In genomic region chr5:72114629-72115028, GRCh38 we compare ENCODE assay signal across 20 cellular contexts.
"Had no signal": no experiment of that assay in that cellular context is flagged by ENCODE, and none has a peak within 500 bp of the region (broad histone marks: within the 10 kb centered on the region; RNA-seq: fewer than 3 reads in every experiment).

No MANE protein-coding gene starts in this region.

- H3K9me3 Mint-ChIP-seq: endodermal cell; mesothelial cell of epicardium; natural killer cell treated with Interleukin-12 subunit alpha and Interleukin-12 subunit beta and Interleukin-15 and Interleukin-18, amount 100 ng/mL, for 72 hours; stimulated activated memory B cell treated with anti-CD40 and anti-IgM and Interleukin-4, amounts not matched to agents 10 μg/mL and 1 μg/mL and 100 μg/mL, for 72 hours; stimulated activated naive CD8-positive, alpha-beta T cell treated with anti-CD3 and anti-CD28 coated beads, Interleukin-15, amount 100 ng/mL, for 72 hours had no signal

- H3K4me3 ChIP-seq: colonic mucosa, heart right ventricle, psoas muscle, right lobe of liver, testis, upper lobe of left lung, uterus had no signal

- DNase-seq: cerebellar nuclear complex; colonic mucosa; effector CD4-positive, alpha-beta T cell; endodermal cell; heart right ventricle; hypothalamus; kidney glomerular epithelial cell; psoas muscle; retina; right lobe of liver; stimulated activated CD4-positive, alpha-beta T cell treated with anti-CD3 and anti-CD28 coated beads, Interleukin-4, amount 100 ng/mL, for 24 hours; stimulated activated naive CD8-positive, alpha-beta T cell treated with anti-CD3 and anti-CD28 coated beads, Interleukin-15, amount 100 ng/mL, for 72 hours; testis; upper lobe of left lung; uterus had no signal

- ATAC-seq: esophagus mucosa; natural killer cell treated with Interleukin-12 subunit alpha and Interleukin-12 subunit beta and Interleukin-15 and Interleukin-18, amount 100 ng/mL, for 72 hours; psoas muscle; stimulated activated memory B cell treated with anti-CD40 and anti-IgM and Interleukin-4, amounts not matched to agents 10 μg/mL and 1 μg/mL and 100 μg/mL, for 72 hours; stimulated activated naive CD8-positive, alpha-beta T cell treated with anti-CD3 and anti-CD28 coated beads, Interleukin-15, amount 100 ng/mL, for 72 hours had no signal

- H2AFZ ChIP-seq: parathyroid adenoma had no signal

- H3K4me3 Mint-ChIP-seq: endodermal cell; mesothelial cell of epicardium; natural killer cell treated with Interleukin-12 subunit alpha and Interleukin-12 subunit beta and Interleukin-15 and Interleukin-18, amount 100 ng/mL, for 72 hours; stimulated activated memory B cell treated with anti-CD40 and anti-IgM and Interleukin-4, amounts not matched to agents 10 μg/mL and 1 μg/mL and 100 μg/mL, for 72 hours; stimulated activated naive CD8-positive, alpha-beta T cell treated with anti-CD3 and anti-CD28 coated beads, Interleukin-15, amount 100 ng/mL, for 72 hours had no signal

- H3K9ac ChIP-seq: parathyroid adenoma had no signal

- H3K4me1 Mint-ChIP-seq: stimulated activated memory B cell treated with anti-CD40 and anti-IgM and Interleukin-4, amounts not matched to agents 10 μg/mL and 1 μg/mL and 100 μg/mL, for 72 hours; stimulated activated naive CD8-positive, alpha-beta T cell treated with anti-CD3 and anti-CD28 coated beads, Interleukin-15, amount 100 ng/mL, for 72 hours had no signal

- H3K36me3 Mint-ChIP-seq: natural killer cell treated with Interleukin-12 subunit alpha and Interleukin-12 subunit beta and Interleukin-15 and Interleukin-18, amount 100 ng/mL, for 72 hours; stimulated activated memory B cell treated with anti-CD40 and anti-IgM and Interleukin-4, amounts not matched to agents 10 μg/mL and 1 μg/mL and 100 μg/mL, for 72 hours had no signal

- H3K4me1 ChIP-seq: colonic mucosa, parathyroid adenoma, psoas muscle, right lobe of liver, upper lobe of left lung, uterus had no signal

- H3K9me3 ChIP-seq: colonic mucosa, psoas muscle, right lobe of liver, testis, uterus had no signal

- H3K27me3 ChIP-seq: colonic mucosa, right lobe of liver, testis, upper lobe of left lung, uterus had no signal

- H3K36me3 ChIP-seq: colonic mucosa, right lobe of liver, upper lobe of left lung, uterus had no signal

- H3K27ac Mint-ChIP-seq: mesothelial cell of epicardium; natural killer cell treated with Interleukin-12 subunit alpha and Interleukin-12 subunit beta and Interleukin-15 and Interleukin-18, amount 100 ng/mL, for 72 hours; stimulated activated memory B cell treated with anti-CD40 and anti-IgM and Interleukin-4, amounts not matched to agents 10 μg/mL and 1 μg/mL and 100 μg/mL, for 72 hours; stimulated activated naive CD8-positive, alpha-beta T cell treated with anti-CD3 and anti-CD28 coated beads, Interleukin-15, amount 100 ng/mL, for 72 hours had no signal

- H3K27ac ChIP-seq: colonic mucosa, parathyroid adenoma, psoas muscle, right lobe of liver, upper lobe of left lung, uterus had no signal
